In the genomic region with DNA sequence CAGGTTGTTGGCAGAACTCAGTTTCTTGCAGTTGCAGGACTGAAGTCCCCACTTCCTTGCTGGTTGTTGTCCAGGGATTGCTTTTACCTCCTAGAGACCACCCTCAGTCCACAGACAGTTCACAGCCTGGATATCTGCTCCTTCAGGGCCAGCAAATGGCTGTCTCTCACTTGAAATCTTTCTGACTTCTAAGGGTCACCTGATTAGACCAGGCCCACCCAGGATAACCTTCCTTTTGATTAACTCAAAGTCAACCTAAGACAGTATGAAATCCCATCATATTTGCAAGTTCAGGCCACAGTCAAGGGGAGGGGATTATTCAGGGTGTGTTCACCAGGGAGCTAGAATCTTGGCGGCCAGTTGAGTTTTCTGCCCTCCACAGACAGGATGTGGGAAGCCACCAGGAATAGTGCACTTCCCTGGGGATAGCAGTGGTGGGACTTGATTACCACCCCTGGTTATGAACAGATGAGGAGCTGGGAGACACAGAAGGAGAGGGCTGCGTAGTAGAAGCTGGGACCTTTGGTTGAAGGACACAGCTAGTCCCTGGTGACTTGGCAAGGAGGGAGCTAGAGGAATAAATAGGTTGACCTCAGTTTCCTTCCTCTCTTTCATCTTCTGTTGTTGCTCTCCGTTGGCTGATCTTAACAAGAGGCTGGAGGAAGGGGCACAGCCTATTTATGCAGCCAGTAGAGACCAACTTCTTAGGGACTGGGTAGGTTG, we compare ENCODE assay signal across 22 cellular contexts. TPM values are rescaled to one million over a fixed set of nuclear protein-coding genes. Genes with fewer than 3 reads are reported as not detected.
DNase-seq lines count a peak whose midpoint lies in the region; ATAC-seq and TF ChIP-seq lines count a peak whose summit lies in the region.
"Had no signal": no experiment of that assay in that cellular context is flagged by ENCODE, and none has a peak within 500 bp of the region (broad histone marks: within the 10 kb centered on the region; RNA-seq: fewer than 3 reads in every experiment).

No MANE protein-coding gene starts in this region.

- H3K27me3 ChIP-seq in ascending aorta = no peaks in the 10 kb centered on the region
- H3K27me3 ChIP-seq: neutrophil, uterus had no signal

- no peaks in the 10 kb centered on the region for H3K9me3 Mint-ChIP-seq in activated naive CD8-positive, alpha-beta T cell (ENCODE audit: low read depth)
- H3K9me3 Mint-ChIP-seq in activated naive CD8-positive, alpha-beta T cell treated with anti-CD3 and anti-CD28 coated beads for 36 hours = no peaks in the 10 kb centered on the region
- no peaks in the 10 kb centered on the region for H3K9me3 Mint-ChIP-seq in central memory CD8-positive, alpha-beta T cell
- H3K9me3 Mint-ChIP-seq in activated T-helper 1 cell treated with anti-CD3 and anti-CD28 coated beads, Interleukin-12 subunit alpha, Interleukin-12 subunit beta, Interleukin-2, Interleukin-4 antibody, amounts not matched to agents 30 ng/mL and 10 ng/mL and 1 ng/mL, durations not matched to agents 14 hours and 24 hours and 36 hours = peaks cover 8% of the 10 kb centered on the region

- no peak for DNase-seq in activated naive CD8-positive, alpha-beta T cell treated with anti-CD3 and anti-CD28 coated beads for 36 hours
- no peak for DNase-seq in central memory CD8-positive, alpha-beta T cell (ENCODE audit: low spot score in 2 of 2)
- no peak for DNase-seq in ascending aorta (ENCODE audit: low spot score in 2 of 2)
- DNase-seq in activated T-helper 1 cell treated with anti-CD3 and anti-CD28 coated beads, Interleukin-12 subunit alpha, Interleukin-12 subunit beta, Interleukin-2, Interleukin-4 antibody, amounts not matched to agents 30 ng/mL and 10 ng/mL and 1 ng/mL, durations not matched to agents 14 hours and 24 hours and 36 hours (ENCODE audit: low spot score) = no peak
- DNase-seq: activated CD4-positive, alpha-beta T cell treated with anti-CD3 and anti-CD28 coated beads, Interleukin-2, amount 10 ng/mL, durations not matched to agents 24 days and 14 days; activated naive CD4-positive, alpha-beta T cell treated with Interleukin-2 at 50 U/mL for 16 hours; aorta; DMS 273 treated with DMSO at 0.1 percent for 48 hours; NCI-H146; NCI-H524; psoas muscle; SIG-M5; stimulated activated CD8-positive, alpha-beta memory T cell treated with anti-CD3 and anti-CD28 coated beads, Interleukin-4, amount 100 ng/mL, for 48 hours; uterus had no signal

- peak overlapping the region; percentile 36 for H3K27ac Mint-ChIP-seq in activated naive CD8-positive, alpha-beta T cell
- no peak overlapping the region for H3K27ac Mint-ChIP-seq in activated naive CD8-positive, alpha-beta T cell treated with anti-CD3 and anti-CD28 coated beads for 36 hours
- H3K27ac Mint-ChIP-seq in central memory CD8-positive, alpha-beta T cell (ENCODE audit: low read depth) = no peak overlapping the region
- H3K27ac Mint-ChIP-seq in activated T-helper 1 cell treated with anti-CD3 and anti-CD28 coated beads, Interleukin-12 subunit alpha, Interleukin-12 subunit beta, Interleukin-2, Interleukin-4 antibody, amounts not matched to agents 30 ng/mL and 10 ng/mL and 1 ng/mL, durations not matched to agents 14 hours and 24 hours and 36 hours = no peak overlapping the region
- H3K27ac Mint-ChIP-seq: activated CD4-positive, alpha-beta T cell treated with anti-CD3 and anti-CD28 coated beads, Interleukin-2, amount 10 ng/mL, durations not matched to agents 24 days and 14 days had no signal

- POLR2A ChIA-PET in HEK293 (lab: Yijun Ruan, JAX) = no interaction called here

- TF ChIP-seq CTCF in HEK293 (tag by site-specific recombination; IDR thresholded peaks at IDR 0.05) = no peak
- no peak for TF ChIP-seq CTCF in ascending aorta (IDR thresholded peaks at IDR 0.05)

- peak overlapping the region; percentile 8 for H3K4me3 Mint-ChIP-seq in activated naive CD8-positive, alpha-beta T cell
- H3K4me3 Mint-ChIP-seq in activated naive CD8-positive, alpha-beta T cell treated with anti-CD3 and anti-CD28 coated beads for 36 hours = no peak overlapping the region
- H3K4me3 Mint-ChIP-seq in central memory CD8-positive, alpha-beta T cell = peak overlapping the region; percentile 15
- H3K4me3 Mint-ChIP-seq in activated T-helper 1 cell treated with anti-CD3 and anti-CD28 coated beads, Interleukin-12 subunit alpha, Interleukin-12 subunit beta, Interleukin-2, Interleukin-4 antibody, amounts not matched to agents 30 ng/mL and 10 ng/mL and 1 ng/mL, durations not matched to agents 14 hours and 24 hours and 36 hours = no peak overlapping the region
- H3K4me3 Mint-ChIP-seq: activated CD4-positive, alpha-beta T cell treated with anti-CD3 and anti-CD28 coated beads, Interleukin-2, amount 10 ng/mL, durations not matched to agents 24 days and 14 days had no signal

- H3K36me3 Mint-ChIP-seq in activated naive CD8-positive, alpha-beta T cell = peaks cover 27% of the 10 kb centered on the region
- peaks cover 22% of the 10 kb centered on the region for H3K36me3 Mint-ChIP-seq in activated naive CD8-positive, alpha-beta T cell treated with anti-CD3 and anti-CD28 coated beads for 36 hours
- peaks cover 16% of the 10 kb centered on the region for H3K36me3 Mint-ChIP-seq in central memory CD8-positive, alpha-beta T cell (ENCODE audit: insufficient read depth)
- peaks cover 37% of the 10 kb centered on the region for H3K36me3 Mint-ChIP-seq in activated T-helper 1 cell treated with anti-CD3 and anti-CD28 coated beads, Interleukin-12 subunit alpha, Interleukin-12 subunit beta, Interleukin-2, Interleukin-4 antibody, amounts not matched to agents 30 ng/mL and 10 ng/mL and 1 ng/mL, durations not matched to agents 14 hours and 24 hours and 36 hours (ENCODE audit: low read depth)

- CTCF ChIA-PET in HEK293 (lab: Yijun Ruan, JAX) = interaction anchor here (0.9 to 4.4 kb wide), 2 partner anchors 12 to 17 kb away, joined by 3 to 16 read pairs; no protein-coding TSS in a partner anchor

- intact Hi-C loops in ascending aorta (cut with DNase I) = no loop called here
- intact Hi-C loops in activated T-helper 1 cell treated with anti-CD3 and anti-CD28 coated beads, Interleukin-12 subunit alpha, Interleukin-12 subunit beta, Interleukin-2, Interleukin-4 antibody, amounts not matched to agents 30 ng/mL and 10 ng/mL and 1 ng/mL, durations not matched to agents 14 hours and 24 hours and 36 hours (cut with micrococcal nuclease) = no loop called here

- no peaks in the 10 kb centered on the region for H3K27me3 Mint-ChIP-seq in activated naive CD8-positive, alpha-beta T cell
- no peaks in the 10 kb centered on the region for H3K27me3 Mint-ChIP-seq in activated naive CD8-positive, alpha-beta T cell treated with anti-CD3 and anti-CD28 coated beads for 36 hours
- no peaks in the 10 kb centered on the region for H3K27me3 Mint-ChIP-seq in central memory CD8-positive, alpha-beta T cell
- H3K27me3 Mint-ChIP-seq in activated T-helper 1 cell treated with anti-CD3 and anti-CD28 coated beads, Interleukin-12 subunit alpha, Interleukin-12 subunit beta, Interleukin-2, Interleukin-4 antibody, amounts not matched to agents 30 ng/mL and 10 ng/mL and 1 ng/mL, durations not matched to agents 14 hours and 24 hours and 36 hours (ENCODE audit: insufficient read depth) = no peaks in the 10 kb centered on the region
- H3K27me3 Mint-ChIP-seq: activated CD4-positive, alpha-beta T cell treated with anti-CD3 and anti-CD28 coated beads, Interleukin-2, amount 10 ng/mL, durations not matched to agents 24 days and 14 days had no signal

- ATAC-seq in central memory CD8-positive, alpha-beta T cell (replicated peaks; ENCODE audit: extremely low read depth, poor library complexity, severe bottlenecking) = no peak
- ATAC-seq: Panc1, psoas muscle had no signal

- H3K9me3 ChIP-seq in HEK293 (ENCODE audit: control insufficient read depth, insufficient read depth, low read depth, low read length) (no peaks in the 10 kb centered on the region), ascending aorta (no peaks in the 10 kb centered on the region)
- H3K9me3 ChIP-seq: HAP-1, neutrophil had no signal

- H3K4me1 ChIP-seq in HEK293 (ENCODE audit: control insufficient read depth, insufficient read depth, low read length) (no peaks in the 10 kb centered on the region), ascending aorta (no peaks in the 10 kb centered on the region)
- H3K4me1 ChIP-seq: HAP-1, psoas muscle, uterus had no signal

- peaks cover 78% of the 10 kb centered on the region for H3K4me1 Mint-ChIP-seq in activated naive CD8-positive, alpha-beta T cell (ENCODE audit: low read depth)
- peaks cover 28% of the 10 kb centered on the region for H3K4me1 Mint-ChIP-seq in activated naive CD8-positive, alpha-beta T cell treated with anti-CD3 and anti-CD28 coated beads for 36 hours
- peaks cover 68% of the 10 kb centered on the region for H3K4me1 Mint-ChIP-seq in central memory CD8-positive, alpha-beta T cell
- peaks cover 16% of the 10 kb centered on the region for H3K4me1 Mint-ChIP-seq in activated T-helper 1 cell treated with anti-CD3 and anti-CD28 coated beads, Interleukin-12 subunit alpha, Interleukin-12 subunit beta, Interleukin-2, Interleukin-4 antibody, amounts not matched to agents 30 ng/mL and 10 ng/mL and 1 ng/mL, durations not matched to agents 14 hours and 24 hours and 36 hours (ENCODE audit: low read depth)

- peaks cover 0 to 3% of the 10 kb centered on the region in 2 experiments; a peak in 1 of 3 replicates for H3K36me3 ChIP-seq in HEK293 (ENCODE audit: control insufficient read depth in 2 of 2, insufficient read depth in 1 of 2, low read length in 2 of 2)
- peaks cover 0 to 19% of the 10 kb centered on the region in 2 donors for H3K36me3 ChIP-seq in ascending aorta
- H3K36me3 ChIP-seq: HAP-1, uterus had no signal

- H3K4me3 ChIP-seq in HEK293 (ENCODE audit: low read depth, low read length) = no peak overlapping the region
- no peak overlapping the region for H3K4me3 ChIP-seq in ascending aorta
- H3K4me3 ChIP-seq: HAP-1, psoas muscle, uterus had no signal

- no peak overlapping the region for H3K27ac ChIP-seq in HEK293 (ENCODE audit: extremely low read depth, low read depth, low read length)
- peak overlapping the region; percentile 36 for H3K27ac ChIP-seq in temporal lobe (ENCODE audit: low read depth, low read length)
- no peak overlapping the region for H3K27ac ChIP-seq in ascending aorta
- H3K27ac ChIP-seq: C4-2B, epithelial cell of prostate, neutrophil, psoas muscle, uterus had no signal

TF ChIP-seq in HEK293, 187 proteins besides CTCF, POLR2A, EP300 and RAD21:
- TF ChIP-seq ZFP41 (tag by site-specific recombination; IDR thresholded peaks at IDR 0.05; ENCODE audit: borderline replicate concordance) (no peak), ZNF10 (tag by site-specific recombination; IDR thresholded peaks at IDR 0.05) (peak; percentile 96)

RNA-seq across cellular contexts. Expression of a gene that starts 33.4 kb away (rescaled TPM):
- 1 to 10 TPM; 5.1 to 5.9 TPM for total RNA-seq in activated naive CD8-positive, alpha-beta T cell treated with anti-CD3 and anti-CD28 coated beads for 36 hours
- total RNA-seq in temporal lobe (87.3 TPM), ascending aorta (0.53 TPM)
- 37.9 and 39.8 TPM in 2 replicates for total RNA-seq in activated T-helper 1 cell treated with anti-CD3 and anti-CD28 coated beads, Interleukin-12 subunit alpha, Interleukin-12 subunit beta, Interleukin-2, Interleukin-4 antibody, amounts not matched to agents 30 ng/mL and 10 ng/mL and 1 ng/mL, durations not matched to agents 14 hours and 24 hours and 36 hours

Comparison
In these comparisons a context has a peak if more than half of its experiments do, and no peak if none do; other contexts are left out.
1. H3K4me3 Mint-ChIP-seq: peak in activated naive CD8-positive, alpha-beta T cell (single experiment) and central memory CD8-positive, alpha-beta T cell (single experiment); none in activated naive CD8-positive, alpha-beta T cell treated with anti-CD3 and anti-CD28 coated beads for 36 hours (single experiment) and activated T-helper 1 cell treated with anti-CD3 and anti-CD28 coated beads, Interleukin-12 subunit alpha, Interleukin-12 subunit beta, Interleukin-2, Interleukin-4 antibody, amounts not matched to agents 30 ng/mL and 10 ng/mL and 1 ng/mL, durations not matched to agents 14 hours and 24 hours and 36 hours (single experiment).